Comparison of ENCODE assay signal across 14 cellular contexts in the genomic region with DNA sequence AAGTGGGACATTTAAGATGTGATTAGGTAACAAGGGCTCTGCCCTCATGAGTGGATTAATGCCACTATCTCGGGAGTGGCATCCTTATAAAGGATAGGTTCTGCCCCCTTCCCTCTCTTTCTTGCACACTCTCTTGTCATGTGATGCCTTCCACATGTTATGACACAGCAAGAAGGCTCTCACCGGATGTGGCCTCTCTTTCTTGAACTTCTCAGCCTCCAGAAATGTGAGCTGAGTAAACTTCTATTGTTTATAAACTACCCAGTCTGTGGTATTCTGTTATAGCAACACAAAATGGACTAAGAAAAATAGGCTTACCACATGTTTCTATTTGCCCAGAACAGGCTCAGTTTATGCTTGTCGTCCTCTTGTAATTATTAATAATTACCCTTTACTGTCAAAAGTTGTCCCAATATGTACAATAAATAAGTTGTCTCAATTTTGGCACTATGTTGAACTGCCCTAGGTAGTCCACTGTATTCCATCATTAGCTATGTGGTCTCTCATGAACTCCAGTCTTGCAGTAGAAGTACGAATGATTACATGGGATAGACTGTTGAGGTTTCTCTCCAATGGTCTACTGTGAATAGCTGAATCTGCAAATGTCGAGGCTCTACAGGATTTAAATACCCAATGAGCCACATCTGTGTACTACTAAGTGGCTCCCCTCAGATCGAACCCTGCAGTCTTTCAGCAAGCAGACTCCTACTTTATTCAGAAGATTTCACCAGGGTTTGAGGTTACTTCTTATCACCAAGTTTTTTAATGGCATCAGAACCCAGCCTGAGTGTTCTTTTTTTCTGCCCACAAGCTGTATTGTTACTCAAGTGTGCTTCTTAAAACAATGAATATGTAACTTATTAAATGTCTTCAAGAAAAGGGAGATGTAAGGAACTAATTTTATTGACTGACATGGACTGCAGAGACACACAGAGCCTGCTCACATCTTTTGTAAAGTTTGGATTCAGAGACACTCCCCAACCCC.
DNase-seq lines count a peak whose midpoint lies in the region; ATAC-seq and TF ChIP-seq lines count a peak whose summit lies in the region.
"Had no signal": no experiment of that assay in that cellular context is flagged by ENCODE, and none has a peak within 500 bp of the region (broad histone marks: within the 10 kb centered on the region; RNA-seq: fewer than 3 reads in every experiment).

No MANE protein-coding gene starts in this region.

- no peaks in the 10 kb centered on the region for H3K9me3 ChIP-seq in Loucy (ENCODE audit: insufficient read depth, low read depth, low read length)
- H3K9me3 ChIP-seq: stomach had no signal

- H3K36me3 ChIP-seq in Loucy (ENCODE audit: insufficient read depth, low read length) (no peaks in the 10 kb centered on the region), brain microvascular endothelial cell (replicated peaks) (no peaks in the 10 kb centered on the region), kidney epithelial cell (ENCODE audit: control insufficient read depth, insufficient read depth, low read length) (no peaks in the 10 kb centered on the region)
- H3K36me3 ChIP-seq: stomach had no signal

- no peak overlapping the region for H3K4me2 ChIP-seq in Loucy (ENCODE audit: low read depth, low read length, poor library complexity, severe bottlenecking)

- peak overlapping the region; percentile 22 for H3K27ac ChIP-seq in brain microvascular endothelial cell
- H3K27ac ChIP-seq: stomach had no signal

- peaks cover 30% of the 10 kb centered on the region for H3K4me1 ChIP-seq in Loucy (ENCODE audit: insufficient read depth, low read length, poor library complexity, severe bottlenecking)
- H3K4me1 ChIP-seq: stomach had no signal

- peak; percentile 63 for DNase-seq in Daoy (ENCODE audit: low read depth)
- DNase-seq in brain microvascular endothelial cell: peak; percentile 82
- peak; percentile 65 for DNase-seq in kidney epithelial cell (ENCODE audit: low read depth)
- no peak for DNase-seq in globus pallidus (ENCODE audit: low spot score)
- DNase-seq in NCI-H1048 (lab: John Stamatoyannopoulos, UW): no peak
- DNase-seq: activated CD8-positive, alpha-beta memory T cell treated with anti-CD3 and anti-CD28 coated beads, Interleukin-2, amount 50 U/mL, for 48 hours; aorta; NCI-H1436; NCI-H526 treated with DMSO at 0.1 percent for 48 hours; SIG-M5; stomach had no signal

- H3K9me2 ChIP-seq in Loucy (replicated peaks; ENCODE audit: low read depth, low read length): no peaks in the 10 kb centered on the region

- no peaks in the 10 kb centered on the region for H3F3A ChIP-seq in Loucy (ENCODE audit: low read depth)

- in situ Hi-C loops in brain microvascular endothelial cell (cut with HindIII; ENCODE audit: low pct_ligation_motif_present, low sequenced_read_pairs): no loop called here

- 0 out of 2 replicates have a peak overlapping the region, but pooled peaks have one; percentile 30 for H2AFZ ChIP-seq in Loucy (ENCODE audit: low read length)

- no peaks in the 10 kb centered on the region for H4K20me1 ChIP-seq in Loucy (ENCODE audit: insufficient read depth, low read length, poor library complexity, severe bottlenecking)

- ATAC-seq in GM18858 (IDR thresholded peaks at IDR 0.05; ENCODE audit: unreplicated experiment) (no peak), GM21786 (IDR thresholded peaks at IDR 0.05; ENCODE audit: unreplicated experiment) (no peak)

- H3K4me3 ChIP-seq in Loucy (ENCODE audit: low read length, poor library complexity, severe bottlenecking) (no peak overlapping the region), brain microvascular endothelial cell (ENCODE audit: low read depth, low read length) (no peak overlapping the region), kidney epithelial cell (ENCODE audit: low read depth, low read length) (no peak overlapping the region)
- H3K4me3 ChIP-seq: stomach had no signal

- no peaks in the 10 kb centered on the region for H3K79me2 ChIP-seq in Loucy (ENCODE audit: insufficient read depth, low read length)

- H3K9ac ChIP-seq in Loucy (ENCODE audit: low read depth, low read length, poor library complexity, severe bottlenecking): no peak overlapping the region

- TF ChIP-seq CTCF in Loucy (conservative IDR thresholded peaks at IDR 0.05; ENCODE audit: low read length): no peak
- TF ChIP-seq CTCF in brain microvascular endothelial cell (IDR thresholded peaks at IDR 0.05; ENCODE audit: low read depth, low read length, missing control alignments): no peak
- TF ChIP-seq CTCF in kidney epithelial cell (IDR thresholded peaks at IDR 0.05; ENCODE audit: insufficient read depth, low read length, poor library complexity, severe bottlenecking): no peak

- H3K27me3 ChIP-seq in Loucy (ENCODE audit: insufficient read depth, low read length, poor library complexity, severe bottlenecking) (no peaks in the 10 kb centered on the region), brain microvascular endothelial cell (replicated peaks) (no peaks in the 10 kb centered on the region), kidney epithelial cell (ENCODE audit: control insufficient read depth, insufficient read depth, low read length) (no peaks in the 10 kb centered on the region)
- H3K27me3 ChIP-seq: stomach had no signal

Comparison
In these comparisons a context has a peak if more than half of its experiments do, and no peak if none do; other contexts are left out.
1. DNase-seq: peak in Daoy (single experiment), brain microvascular endothelial cell (single experiment) and kidney epithelial cell (single experiment); none in globus pallidus (single experiment) and NCI-H1048 (single experiment).